ENCODE assay signal across 14 cellular contexts in genomic region chr6:14001329-14002012, GRCh38.
DNase-seq lines count a peak whose midpoint lies in the region; ATAC-seq and TF ChIP-seq lines count a peak whose summit lies in the region.
"Had no signal": no experiment of that assay in that cellular context is flagged by ENCODE, and none has a peak within 500 bp of the region (broad histone marks: within the 10 kb centered on the region; RNA-seq: fewer than 3 reads in every experiment).

No MANE protein-coding gene starts in this region.

- H3K4me3 ChIP-seq in epithelial cell of esophagus (ENCODE audit: low read length) (no peak overlapping the region), trophoblast cell (ENCODE audit: low read depth, low read length) (no peak overlapping the region), mesendoderm (ENCODE audit: low read length) (no peak overlapping the region), ovary (no peak overlapping the region)

- no peak overlapping the region for H3K9ac ChIP-seq in trophoblast cell (ENCODE audit: low read length)
- no peak overlapping the region for H3K9ac ChIP-seq in mesendoderm (ENCODE audit: low read length)

- H3K79me1 ChIP-seq in trophoblast cell (ENCODE audit: low read length), result no peaks in the 10 kb centered on the region
- no peaks in the 10 kb centered on the region for H3K79me1 ChIP-seq in mesendoderm (ENCODE audit: low read length)

- no peak overlapping the region for H3K14ac ChIP-seq in trophoblast cell (ENCODE audit: low read length)

- no peaks in the 10 kb centered on the region for H3K79me2 ChIP-seq in trophoblast cell (ENCODE audit: control insufficient read depth, insufficient read depth, low read length, poor library complexity)
- no peaks in the 10 kb centered on the region for H3K79me2 ChIP-seq in mesendoderm (ENCODE audit: control insufficient read depth, insufficient read depth, low read length)

- intact Hi-C loops in ovary (cut with DNase I), result no loop called here

- H3K27ac ChIP-seq in trophoblast cell (ENCODE audit: low read depth, low read length) (no peak overlapping the region), mesendoderm (ENCODE audit: low read depth, low read length) (no peak overlapping the region), ovary (no peak overlapping the region)
- H3K27ac ChIP-seq: WERI-Rb-1 had no signal

- H4K12ac ChIP-seq in trophoblast cell (ENCODE audit: low read depth, low read length), result no peak overlapping the region

- TF ChIP-seq EP300 in ovary (IDR thresholded peaks at IDR 0.05), result no peak

- H2BK120ac ChIP-seq in trophoblast cell (ENCODE audit: insufficient read depth, low read length, poor library complexity), result no peak overlapping the region
- H2BK120ac ChIP-seq in mesendoderm (ENCODE audit: low read depth, low read length), result no peak overlapping the region

- H3K27me3 ChIP-seq in trophoblast cell (ENCODE audit: insufficient read depth, low read length) (no peaks in the 10 kb centered on the region), mesendoderm (ENCODE audit: insufficient read depth, low read length, poor library complexity) (no peaks in the 10 kb centered on the region), ovary (no peaks in the 10 kb centered on the region)

- WGBS in trophoblast cell (ENCODE audit: extremely low coverage, insufficient coverage, insufficient read length), result no CpG with 5 or more reads among the region's 13 CpGs
- no CpG with 5 or more reads among the region's 13 CpGs for WGBS in mesendoderm (ENCODE audit: extremely low coverage, insufficient coverage, low lambda C conversion rate)
- 69 to 74% (median 74%) methylated on average over 13 of the region's 13 CpGs for WGBS in ovary, 3 donors

- no peak for TF ChIP-seq POLR2A in ovary (IDR thresholded peaks at IDR 0.05)

- no peak overlapping the region for H4K5ac ChIP-seq in mesendoderm (ENCODE audit: low read length)

- H3K23ac ChIP-seq in trophoblast cell (ENCODE audit: low read length), result no peak overlapping the region
- H3K23ac ChIP-seq in mesendoderm (ENCODE audit: low read length), result no peak overlapping the region

- no peak overlapping the region for H2BK12ac ChIP-seq in trophoblast cell (ENCODE audit: low read length)

- H3K4me1 ChIP-seq in trophoblast cell (ENCODE audit: control insufficient read depth in 1 of 2, insufficient read depth in 2 of 2, low read length in 2 of 2), result no peaks in the 10 kb centered on the region
- no peaks in the 10 kb centered on the region for H3K4me1 ChIP-seq in mesendoderm (ENCODE audit: control insufficient read depth, low read depth, low read length)
- H3K4me1 ChIP-seq in ovary (ENCODE audit: insufficient read depth), result no peaks in the 10 kb centered on the region

- H3K9me3 ChIP-seq in trophoblast cell (ENCODE audit: insufficient read depth, low read depth, low read length) (peaks cover 3% of the 10 kb centered on the region), ovary (no peaks in the 10 kb centered on the region)

- H2AK5ac ChIP-seq in trophoblast cell (ENCODE audit: low read length) (no peak overlapping the region), mesendoderm (ENCODE audit: low read length) (no peak overlapping the region)

- DNase-seq in ELR (ENCODE audit: low read depth) (peak; percentile 100), epithelial cell of esophagus (ENCODE audit: low read depth) (peak; percentile 91), trophoblast cell (peak; percentile 55 to 61), mesendoderm (no peak), ovary (no peak)
- DNase-seq: activated naive CD4-positive, alpha-beta T cell treated with anti-CD3 and anti-CD28 coated beads for 36 hours; erythroblast; KG1; NCI-H510A treated with DMSO at 0.1 percent for 48 hours; stimulated activated CD4-positive, alpha-beta T cell treated with anti-CD3 and anti-CD28 coated beads, Interleukin-15, amount 100 ng/mL, for 24 hours; WERI-Rb-1 had no signal

- no peak overlapping the region for H3K4ac ChIP-seq in trophoblast cell (ENCODE audit: low read depth, low read length)
- H3K4ac ChIP-seq in mesendoderm (ENCODE audit: low read depth, low read length), result no peak overlapping the region

- H4K8ac ChIP-seq in trophoblast cell (ENCODE audit: low read depth, low read length) (no peak overlapping the region), mesendoderm (ENCODE audit: low read depth, low read length) (no peak overlapping the region)

- ATAC-seq in HG03139 (IDR thresholded peaks at IDR 0.05; ENCODE audit: unreplicated experiment), result no peak
- no peak for ATAC-seq in HG03039 (IDR thresholded peaks at IDR 0.05; ENCODE audit: unreplicated experiment)

- no peak overlapping the region for H2BK15ac ChIP-seq in mesendoderm (replicated peaks; ENCODE audit: low read depth)

- H3K36me3 ChIP-seq in trophoblast cell (ENCODE audit: control insufficient read depth in 1 of 2, insufficient read depth in 2 of 2, low read length in 2 of 2), result no peaks in the 10 kb centered on the region
- no peaks in the 10 kb centered on the region for H3K36me3 ChIP-seq in mesendoderm (ENCODE audit: control insufficient read depth, insufficient read depth, low read length)
- H3K36me3 ChIP-seq in ovary, result no peaks in the 10 kb centered on the region
- H3K36me3 ChIP-seq: WERI-Rb-1 had no signal

- H3K18ac ChIP-seq in trophoblast cell (ENCODE audit: low read length) (no peak overlapping the region), mesendoderm (ENCODE audit: low read length) (no peak overlapping the region)

- H3K4me2 ChIP-seq in trophoblast cell (ENCODE audit: low read length) (no peak overlapping the region), mesendoderm (ENCODE audit: low read length) (no peak overlapping the region)

- TF ChIP-seq CTCF in epithelial cell of esophagus (IDR thresholded peaks at IDR 0.05; ENCODE audit: insufficient read depth, low read depth, low read length, missing control alignments), result no peak
- no peak for TF ChIP-seq CTCF in ovary (IDR thresholded peaks at IDR 0.05)

- no peak overlapping the region for H3K56ac ChIP-seq in mesendoderm (ENCODE audit: low read length)

- H2AFZ ChIP-seq in trophoblast cell (ENCODE audit: insufficient read depth, low read length, poor library complexity), result no peak overlapping the region

- H4K91ac ChIP-seq in trophoblast cell (ENCODE audit: low read depth, low read length), result no peak overlapping the region

- H2BK5ac ChIP-seq in trophoblast cell (ENCODE audit: low read depth, low read length, poor library complexity) (no peak overlapping the region), mesendoderm (ENCODE audit: low read length) (no peak overlapping the region)

TF ChIP-seq in PFSK-1, 5 proteins besides CTCF, POLR2A, EP300 and RAD21:
- no peak for TF ChIP-seq REST (IDR thresholded peaks at IDR 0.05; ENCODE audit: insufficient read depth in 1 of 2, low read depth in 2 of 2, low read length in 2 of 2)
- 0 out of 2 replicates have a peak, but pooled peaks have one; percentile 21 for TF ChIP-seq TAF1 (IDR thresholded peaks at IDR 0.05; ENCODE audit: borderline replicate concordance, insufficient read depth, low read length)

Comparison
In these comparisons a context has a peak if more than half of its experiments do, and no peak if none do; other contexts are left out.
1. DNase-seq: peak in ELR (single experiment), epithelial cell of esophagus (single experiment) and trophoblast cell (2 of 2); none in mesendoderm (single experiment) and ovary (0 of 5).